In the genomic region with DNA sequence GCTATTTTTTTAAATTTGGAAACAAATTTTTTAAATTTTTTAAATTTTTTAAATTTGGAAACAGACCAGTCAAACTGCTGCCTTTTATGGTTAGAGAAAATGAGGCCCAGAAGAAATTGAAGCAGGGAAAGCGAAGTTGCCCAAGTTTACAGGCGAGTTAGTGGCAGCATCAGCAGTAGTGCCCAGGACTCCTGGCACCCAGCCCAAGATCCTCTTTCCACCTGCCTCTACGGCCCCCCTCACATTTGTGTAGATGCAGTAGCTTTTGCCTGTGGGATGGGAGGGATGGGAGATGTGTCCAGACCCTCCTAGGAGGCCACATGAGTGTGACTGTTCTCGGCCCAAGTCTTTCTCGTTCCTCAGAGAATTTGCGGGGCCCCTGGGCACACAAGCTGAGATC, we compare ENCODE assay signal across 20 cellular contexts. TPM values are rescaled to one million over a fixed set of nuclear protein-coding genes. Genes with fewer than 3 reads are reported as not detected.
"Had no signal": no experiment of that assay in that cellular context is flagged by ENCODE, and none has a peak within 500 bp of the region (broad histone marks: within the 10 kb centered on the region; RNA-seq: fewer than 3 reads in every experiment).

No MANE protein-coding gene starts in this region.

- H3K4me1 ChIP-seq: esophagus muscularis mucosa, right atrium auricular region, upper lobe of left lung had no signal

- H3K9me3 ChIP-seq: body of pancreas, esophagus muscularis mucosa, right atrium auricular region, upper lobe of left lung had no signal

- DNase-seq: activated CD4-positive, alpha-beta T cell treated with anti-CD3 and anti-CD28 coated beads, Interleukin-2, amount 10 ng/mL, durations not matched to agents 24 days and 14 days; activated CD4-positive, CD25-positive, alpha-beta regulatory T cell; activated CD8-positive, alpha-beta memory T cell treated with anti-CD3 and anti-CD28 coated beads, Interleukin-2, amount 50 U/mL, for 48 hours; activated CD8-positive, alpha-beta T cell treated with anti-CD3 and anti-CD28 coated beads, Interleukin-2, amount 10 ng/mL, durations not matched to agents 7 days and 5 days; activated gamma-delta T cell; activated T-cell treated with anti-CD3 and anti-CD28 coated beads, Interleukin-2, amount 50 U/mL, for 72 hours; amniotic stem cell; body of pancreas; caudate nucleus; mesendoderm; nucleus accumbens; stimulated activated CD4-positive, alpha-beta T cell treated with anti-CD3 and anti-CD28 coated beads, Interleukin-4, amount 100 ng/mL, for 4 hours; stimulated activated CD8-positive, alpha-beta memory T cell treated with anti-CD3 and anti-CD28 coated beads, Interleukin-4, amount 100 ng/mL, for 48 hours; stimulated activated naive CD4-positive, alpha-beta T cell treated with Interleukin-2 at 50 U/mL for 16 hours; upper lobe of left lung had no signal

- ATAC-seq: activated CD8-positive, alpha-beta T cell treated with anti-CD3 and anti-CD28 coated beads, Interleukin-2, amount 10 ng/mL, durations not matched to agents 7 days and 5 days; activated T-cell treated with anti-CD3 and anti-CD28 coated beads, Interleukin-2, amount 50 U/mL, for 72 hours; body of pancreas had no signal

- H3K27ac ChIP-seq: body of pancreas, esophagus muscularis mucosa, right atrium auricular region, upper lobe of left lung had no signal

- H3K36me3 ChIP-seq: esophagus muscularis mucosa, right atrium auricular region, upper lobe of left lung had no signal

- H3K4me3 ChIP-seq: body of pancreas, esophagus muscularis mucosa, right atrium auricular region, smooth muscle cell, upper lobe of left lung had no signal

- H3K27me3 ChIP-seq: body of pancreas, right atrium auricular region, upper lobe of left lung had no signal

- H3K4me2 ChIP-seq: smooth muscle cell had no signal

RNA-seq across cellular contexts. Expression of a gene that starts 49.7 kb away (rescaled TPM):
- total RNA-seq: activated CD4-positive, alpha-beta T cell treated with anti-CD3 and anti-CD28 coated beads, Interleukin-2, amount 10 ng/mL, durations not matched to agents 24 days and 14 days; activated CD8-positive, alpha-beta T cell treated with anti-CD3 and anti-CD28 coated beads, Interleukin-2, amount 10 ng/mL, durations not matched to agents 7 days and 5 days; activated T-cell treated with anti-CD3 and anti-CD28 coated beads, Interleukin-2, amount 50 U/mL, for 72 hours; fibroblast of villous mesenchyme; posterior vena cava; right atrium auricular region; smooth muscle cell had no signal
- polyA plus RNA-seq: smooth muscle cell had no signal
